8 cellular contexts compared by ENCODE assay signal in genomic region chr20:50193169-50193850, GRCh38. TPM values are rescaled to one million over a fixed set of nuclear protein-coding genes. Genes with fewer than 3 reads are reported as not detected.
A peak's percentile ranks its signal among the peaks of the same experiment; 100 is the strongest.
DNase-seq lines count a peak whose midpoint lies in the region; ATAC-seq and TF ChIP-seq lines count a peak whose summit lies in the region.

No MANE protein-coding gene starts in this region.

- intact Hi-C loops in PC-9 (cut with micrococcal nuclease; ENCODE audit: unreplicated experiment): loop anchor here (2.0 kb wide), 3 partner anchors 51 to 183 kb away; no protein-coding TSS in a partner anchor

- H3K4me1 ChIP-seq in PC-9 (replicated peaks; ENCODE audit: insufficient read depth) (peaks cover 52% of the 10 kb centered on the region), esophagus (ENCODE audit: control insufficient read depth in 2 of 2, insufficient read depth in 2 of 2, low read length in 1 of 2) (peaks cover 0 to 19% of the 10 kb centered on the region in 2 donors), osteoblast (ENCODE audit: insufficient read depth, low read length) (peaks cover 17% of the 10 kb centered on the region)

- no TSS peak for BruUV-seq in PC-9 (replicated peaks; lab: Mats Ljungman, UMichigan)

- H2AFZ ChIP-seq in PC-9 (no peak overlapping the region), osteoblast (ENCODE audit: low read length) (no peak overlapping the region)

- no peaks in the 10 kb centered on the region for H3K9me2 ChIP-seq in PC-9 (ENCODE audit: insufficient read depth)

- H3K4me3 ChIP-seq in PC-9 (peak overlapping the region; percentile 88), esophagus (ENCODE audit: low read depth in 1 of 2, low read length in 2 of 2) (peak overlapping the region; percentile 58 to 82), osteoblast (ENCODE audit: insufficient read depth, low read length) (peak overlapping the region; percentile 86)

- ATAC-seq in GM18505 (IDR thresholded peaks at IDR 0.05; ENCODE audit: unreplicated experiment): no peak

- H3K27ac ChIP-seq in PC-9 (peak overlapping the region; percentile 99), esophagus (ENCODE audit: low read depth in 2 of 2, low read length in 1 of 2) (peak overlapping the region; percentile 62 to 80), osteoblast (ENCODE audit: low read depth, low read length) (peak overlapping the region; percentile 96)

- no peak for TF ChIP-seq POLR2A in GM18505 (IDR thresholded peaks at IDR 0.05; ENCODE audit: borderline replicate concordance, extremely low read depth, insufficient read depth, insufficient read length)

- H3K9me3 ChIP-seq in PC-9 (ENCODE audit: insufficient read depth, low read depth) (no peaks in the 10 kb centered on the region), esophagus (ENCODE audit: control insufficient read depth in 2 of 2, insufficient read depth in 1 of 2, low read depth in 1 of 2, low read length in 1 of 2) (no peaks in the 10 kb centered on the region), osteoblast (ENCODE audit: low read depth, low read length) (no peaks in the 10 kb centered on the region)

- POLR2A ChIA-PET in PC-9 (lab: Charles Lee; ENCODE audit: unreplicated experiment): interaction anchor here (0.9 kb wide), 1 partner anchor 91 kb away, joined by 4 read pairs; no protein-coding TSS in a partner anchor

- peaks cover 78% of the 10 kb centered on the region for H3F3A ChIP-seq in PC-9 (ENCODE audit: insufficient read depth, low read depth)

- H3K27me3 ChIP-seq in PC-9 (ENCODE audit: insufficient read depth, low read depth) (no peaks in the 10 kb centered on the region), esophagus (ENCODE audit: control insufficient read depth in 1 of 2, insufficient read depth in 2 of 2, low read length in 2 of 2) (no peaks in the 10 kb centered on the region), osteoblast (ENCODE audit: insufficient read depth, low read length) (no peaks in the 10 kb centered on the region)

- no peak for TF ChIP-seq CTCF in PC-9 (conservative IDR thresholded peaks at IDR 0.05)
- no peak for TF ChIP-seq CTCF in osteoblast (IDR thresholded peaks at IDR 0.05; ENCODE audit: extremely low read depth, low read depth, low read length)

- peaks cover 29% of the 10 kb centered on the region for H3K36me3 ChIP-seq in PC-9 (ENCODE audit: low read depth)
- H3K36me3 ChIP-seq in esophagus (ENCODE audit: control insufficient read depth in 2 of 2, insufficient read depth in 2 of 2, low read length in 1 of 2): peaks cover 4 to 13% of the 10 kb centered on the region in 2 donors
- H3K36me3 ChIP-seq in osteoblast (ENCODE audit: insufficient read depth, low read length): no peaks in the 10 kb centered on the region

- H3K79me2 ChIP-seq in PC-9 (ENCODE audit: low read depth) (peaks cover 50% of the 10 kb centered on the region), osteoblast (ENCODE audit: insufficient read depth, low read length) (peaks cover 40% of the 10 kb centered on the region)

- CTCF ChIA-PET in PC-9 (lab: Charles Lee): no interaction called here

- WGBS in esophagus, 2 donors: 27 to 36% methylated on average over 10 of the region's 10 CpGs

- peak; percentile 87 for DNase-seq in EH (ENCODE audit: low read depth)
- DNase-seq in PC-9: peak; percentile 34 to 49
- peak; percentile 92 for DNase-seq in osteoblast (ENCODE audit: insufficient read length, low spot score, missing footprints)
- DNase-seq in COLO829 (ENCODE audit: low spot score): no peak
- no peak for DNase-seq in NCI-H187 (lab: John Stamatoyannopoulos, UW)
- DNase-seq in NCI-H1436 treated with DMSO at 0.1 percent for 48 hours (lab: John Stamatoyannopoulos, UW): no peak

- H3K4me2 ChIP-seq in PC-9: peak overlapping the region; percentile 98
- H3K4me2 ChIP-seq in osteoblast (ENCODE audit: insufficient read depth, low read length): peak overlapping the region; percentile 88

- H4K20me1 ChIP-seq in PC-9 (ENCODE audit: insufficient read depth) (peaks cover 20% of the 10 kb centered on the region), osteoblast (ENCODE audit: insufficient read depth, low read length) (peaks cover 32% of the 10 kb centered on the region)

RNA-seq across cellular contexts. Expression of gene CEBPB, which starts 2.7 kb away (rescaled TPM):
- total RNA-seq in PC-9 (2021) (112 and 117 TPM in 2 replicates), osteoblast (75.7 and 79.3 TPM in 2 replicates)
- 10 to 100 TPM in 1 of 2 donors, 1 to 10 TPM in 1; 6.9 to 19.6 TPM for polyA plus RNA-seq in esophagus

RNA-seq across cellular contexts. Expression of gene PEDS1, which starts 39.8 kb away (rescaled TPM):
- total RNA-seq in PC-9 (2021): 34.8 and 37.7 TPM in 2 replicates
- polyA plus RNA-seq in esophagus: 10 to 100 TPM; 31.5 to 56.2 TPM
- 33.3 and 37.6 TPM in 2 replicates for total RNA-seq in osteoblast

Comparison
In these comparisons a context has a peak if more than half of its experiments do, and no peak if none do; other contexts are left out.
1. DNase-seq: peak in EH (single experiment), PC-9 (2 of 2) and osteoblast (single experiment); none in COLO829 (single experiment), NCI-H187 (0 of 2) and NCI-H1436 treated with DMSO at 0.1 percent for 48 hours (single experiment).
2. Peak in every context shown above with its lines, with median percentiles within 50 percentile points of each other: H3K27ac ChIP-seq and H3K4me3 ChIP-seq.